In the genomic region with DNA sequence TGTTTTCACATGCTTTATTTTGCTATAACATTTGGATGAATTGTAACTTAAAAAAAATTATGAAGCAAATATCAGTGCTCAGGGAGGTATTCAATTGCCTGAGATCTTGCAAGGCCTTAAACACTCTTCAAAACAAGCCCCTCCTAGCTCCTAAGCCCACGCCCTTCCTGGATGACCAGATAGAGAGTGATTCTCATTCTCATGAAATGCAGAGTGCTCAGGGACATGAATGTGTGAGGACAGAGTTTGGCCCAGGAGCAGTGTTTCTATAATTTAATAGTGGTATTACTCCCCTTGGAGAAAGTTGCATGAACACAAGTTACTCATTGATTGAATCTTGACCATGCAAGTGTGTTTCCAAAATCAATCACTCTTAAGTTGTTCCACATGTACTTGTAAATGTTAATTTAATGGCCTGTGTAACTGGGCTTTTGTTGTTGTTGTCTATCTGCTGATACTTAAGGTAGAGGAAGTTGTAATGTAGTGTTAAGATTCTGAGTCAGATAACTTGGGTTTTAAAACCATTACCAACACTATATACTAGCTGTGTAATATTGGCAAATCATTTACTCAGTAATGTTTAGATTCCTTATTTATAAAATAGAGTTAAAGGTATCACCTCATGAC, we compare ENCODE assay signal across 28 cellular contexts.
"Had no signal": no experiment of that assay in that cellular context is flagged by ENCODE, and none has a peak within 500 bp of the region (broad histone marks: within the 10 kb centered on the region; RNA-seq: fewer than 3 reads in every experiment).

No MANE protein-coding gene starts in this region.

- ATAC-seq: esophagus mucosa; foreskin keratinocyte; heart right ventricle; left lobe of liver; natural killer cell treated with Interleukin-12 subunit alpha and Interleukin-12 subunit beta and Interleukin-15 and Interleukin-18, amount 100 ng/mL, for 72 hours; pancreas; right lobe of liver; stimulated activated naive CD8-positive, alpha-beta T cell treated with anti-CD3 and anti-CD28 coated beads, Interleukin-15, amount 100 ng/mL, for 72 hours; upper lobe of right lung had no signal

- H3K27ac ChIP-seq: dorsolateral prefrontal cortex, foreskin keratinocyte, heart right ventricle, neutrophil, pancreas, right lobe of liver, suprapubic skin, transverse colon, upper lobe of right lung, uterus had no signal

- H3K4me3 ChIP-seq: dorsolateral prefrontal cortex, heart right ventricle, lung, pancreas, right lobe of liver, smooth muscle cell, suprapubic skin, transverse colon, upper lobe of right lung, uterus had no signal

- H3K4me1 ChIP-seq: foreskin keratinocyte, suprapubic skin, transverse colon, upper lobe of right lung, uterus had no signal

- FAIRE-seq: colon, pancreas had no signal

- H3K27me3 ChIP-seq: dorsolateral prefrontal cortex, heart right ventricle, neutrophil, pancreas, right lobe of liver, suprapubic skin, transverse colon, upper lobe of right lung, uterus had no signal

- H3K4me2 ChIP-seq: smooth muscle cell had no signal

- H3K36me3 ChIP-seq: neutrophil, pancreas, right lobe of liver, suprapubic skin, transverse colon, upper lobe of right lung, uterus had no signal

- DNase-seq: dorsolateral prefrontal cortex; effector CD4-positive, alpha-beta T cell; foreskin keratinocyte; glutamatergic neuron; heart right ventricle; hippocampal formation; islet precursor cell; kidney glomerular epithelial cell; naive B cell; pancreas; right lobe of liver; stimulated activated CD4-positive, alpha-beta T cell treated with anti-CD3 and anti-CD28 coated beads, Interleukin-12 subunit alpha, Interleukin-12 subunit beta, amount 100 ng/mL, for 4 hours; stimulated activated CD4-positive, alpha-beta T cell treated with anti-CD3 and anti-CD28 coated beads, Interleukin-1b, Interleukin-23, amount 100 ng/mL, for 48 hours; stimulated activated CD4-positive, alpha-beta T cell treated with anti-CD3 and anti-CD28 coated beads, Interleukin-4, amount 100 ng/mL, for 1 hour; stimulated activated CD8-positive, alpha-beta memory T cell treated with anti-CD3 and anti-CD28 coated beads, Interleukin-4, amount 100 ng/mL, for 48 hours; stimulated activated naive CD4-positive, alpha-beta T cell; stimulated activated naive CD8-positive, alpha-beta T cell treated with anti-CD3 and anti-CD28 coated beads, Interleukin-15, amount 100 ng/mL, for 72 hours; transverse colon; upper lobe of right lung; uterus had no signal

- H3K9me3 ChIP-seq: heart right ventricle, neutrophil, pancreas, right lobe of liver, suprapubic skin, transverse colon, upper lobe of right lung, uterus had no signal
